In genomic region chr11:115330693-115331482, GRCh38 we compare ENCODE assay signal across 2 cellular contexts.
TF ChIP-seq lines count a peak whose summit lies in the region.

No MANE protein-coding gene starts in this region.

TF ChIP-seq in IMR-90, 13 proteins besides CTCF, POLR2A, EP300 and RAD21:
- TF ChIP-seq RFX5 (IDR thresholded peaks at IDR 0.05; ENCODE audit: low read depth, low read length), result no peak

TF ChIP-seq in H1, 55 proteins besides CTCF, POLR2A, EP300 and RAD21:
- TF ChIP-seq KDM1A (IDR thresholded peaks at IDR 0.05; ENCODE audit: borderline replicate concordance, low read length) (no peak), USF2 (IDR thresholded peaks at IDR 0.05; ENCODE audit: low read length) (no peak), RFX5 (IDR thresholded peaks at IDR 0.05; ENCODE audit: borderline replicate concordance, low read depth, low read length) (no peak), SP1 (IDR thresholded peaks at IDR 0.05; ENCODE audit: low read depth, low read length) (no peak), CBX8 (IDR thresholded peaks at IDR 0.05; ENCODE audit: borderline replicate concordance, low read depth, low read length) (no peak), PHF8 (conservative IDR thresholded peaks at IDR 0.05; ENCODE audit: low read depth, low read length) (no peak), ATF2 (IDR thresholded peaks at IDR 0.05; ENCODE audit: low read length) (no peak), CHD7 (IDR thresholded peaks at IDR 0.05; ENCODE audit: insufficient replicate concordance, low read length) (no peak), E2F6 (IDR thresholded peaks at IDR 0.05) (no peak), EGR1 (IDR thresholded peaks at IDR 0.05; ENCODE audit: borderline replicate concordance, low read depth, low read length) (no peak), SUZ12 (IDR thresholded peaks at IDR 0.05; ENCODE audit: low read length) (no peak), YY1 (IDR thresholded peaks at IDR 0.05; ENCODE audit: low read depth, low read length) (no peak), BCL11A (IDR thresholded peaks at IDR 0.05; ENCODE audit: low read depth in 2 of 2, low read length in 2 of 2) (no peak), POU5F1 (IDR thresholded peaks at IDR 0.05; ENCODE audit: low read depth, low read length) (no peak), TBP (IDR thresholded peaks at IDR 0.05; ENCODE audit: low read depth, low read length) (no peak)
TF ChIP-seq in H1: peak in this region for 0.
